Comparison of ENCODE assay signal across 2 cellular contexts in genomic region chrX:130716822-130717405, GRCh38.
TF ChIP-seq lines count a peak whose summit lies in the region.

No MANE protein-coding gene starts in this region.

TF ChIP-seq in liver, 16 proteins besides CTCF, POLR2A, EP300 and RAD21:
- peak; percentile 13 for TF ChIP-seq REST (IDR thresholded peaks at IDR 0.05)
- TF ChIP-seq FOXA1 (IDR thresholded peaks at IDR 0.05), result no peak
- no peak for TF ChIP-seq GABPA (IDR thresholded peaks at IDR 0.05 in 1 of 2, conservative IDR thresholded peaks at IDR 0.05 in 1 of 2)
- TF ChIP-seq JUND (IDR thresholded peaks at IDR 0.05), result peak in 1 of 2 donors; percentile 49
- peak; percentile 61 for TF ChIP-seq MAX (IDR thresholded peaks at IDR 0.05)
- TF ChIP-seq EGR1 (IDR thresholded peaks at IDR 0.05; ENCODE audit: low read depth in 2 of 2), result peak in 1 of 2 donors; percentile 17
- TF ChIP-seq RXRA (IDR thresholded peaks at IDR 0.05), result peak in 1 of 2 donors; percentile 62
- no peak for TF ChIP-seq FOXA2 (IDR thresholded peaks at IDR 0.05)
- peak; percentile 35 for TF ChIP-seq SP1 (IDR thresholded peaks at IDR 0.05)
- TF ChIP-seq ATF3 (IDR thresholded peaks at IDR 0.05), result no peak
- TF ChIP-seq NR2F2 (IDR thresholded peaks at IDR 0.05), result no peak
- peak; percentile 44 to 59 for TF ChIP-seq HNF4A (conservative IDR thresholded peaks at IDR 0.05)
- no peak for TF ChIP-seq TAF1 (conservative IDR thresholded peaks at IDR 0.05)
- no peak for TF ChIP-seq YY1 (IDR thresholded peaks at IDR 0.05)
- TF ChIP-seq HNF4G (IDR thresholded peaks at IDR 0.05), result no peak

TF ChIP-seq in HepG2, 621 proteins besides CTCF, POLR2A, EP300 and RAD21 (continued from another document):
- TF ChIP-seq SKIL (CRISPR knock-in tag; IDR thresholded peaks at IDR 0.05; ENCODE audit: borderline replicate concordance) (no peak), NRL (CRISPR knock-in tag; IDR thresholded peaks at IDR 0.05; ENCODE audit: borderline replicate concordance) (no peak), TBL1XR1 (IDR thresholded peaks at IDR 0.05; ENCODE audit: borderline replicate concordance, low read length, partially characterized antibody) (no peak), ZNF333 (CRISPR knock-in tag; IDR thresholded peaks at IDR 0.05; ENCODE audit: borderline replicate concordance) (no peak), TRIM22 (IDR thresholded peaks at IDR 0.05) (no peak), ZNF556 (CRISPR knock-in tag; IDR thresholded peaks at IDR 0.05; ENCODE audit: borderline replicate concordance) (no peak), ZFY (CRISPR knock-in tag; IDR thresholded peaks at IDR 0.05) (no peak), ZNF629 (CRISPR knock-in tag; conservative IDR thresholded peaks at IDR 0.05) (no peak)
TF ChIP-seq in HepG2: peak in this region for 0.
